Comparison of ENCODE assay signal across 16 cellular contexts in the genomic region with DNA sequence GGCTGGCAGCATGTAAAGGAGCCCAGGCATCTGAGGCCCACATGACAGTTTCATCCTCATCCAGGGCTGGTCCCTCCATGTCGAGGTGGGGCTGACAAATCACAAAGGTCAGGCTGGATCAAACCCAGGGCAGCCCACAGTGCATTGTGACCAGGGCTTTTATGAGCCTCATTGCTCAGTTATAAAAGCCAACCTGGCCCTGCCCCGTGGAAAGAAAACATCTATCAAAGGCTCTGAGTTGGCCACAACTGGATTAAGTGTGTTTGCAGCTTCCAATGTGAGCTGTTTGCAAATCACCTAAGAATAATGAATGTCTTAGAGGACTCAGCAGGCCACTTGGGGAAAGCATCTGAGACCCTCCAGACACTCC. TPM values are rescaled to one million over a fixed set of nuclear protein-coding genes. Genes with fewer than 3 reads are reported as not detected.
DNase-seq lines count a peak whose midpoint lies in the region; ATAC-seq and TF ChIP-seq lines count a peak whose summit lies in the region.
"Had no signal": no experiment of that assay in that cellular context is flagged by ENCODE, and none has a peak within 500 bp of the region (broad histone marks: within the 10 kb centered on the region; RNA-seq: fewer than 3 reads in every experiment).

No MANE protein-coding gene starts in this region.

- peaks cover 14% of the 10 kb centered on the region for H3K4me1 Mint-ChIP-seq in stimulated activated effector memory CD8-positive, alpha-beta T cell treated with anti-CD3 and anti-CD28 coated beads, Interleukin-12 subunit alpha, Interleukin-12 subunit beta, amount 100 ng/mL, for 72 hours

- H4K20me1 ChIP-seq in HCT116 (ENCODE audit: insufficient read depth) (no peaks in the 10 kb centered on the region), hepatocyte (ENCODE audit: insufficient read depth, poor library complexity, severe bottlenecking) (no peaks in the 10 kb centered on the region)

- peak overlapping the region in 1 of 2 experiments; percentile 26; a peak in 2 of 4 replicates for H3K4me3 ChIP-seq in HCT116 (replicated peaks in 1 of 2; ENCODE audit: low read depth in 1 of 2, low read length in 2 of 2)
- H3K4me3 ChIP-seq in hepatocyte, result no peak overlapping the region

- H3K4me2 ChIP-seq in HCT116 (ENCODE audit: low read length), result peak overlapping the region; percentile 64
- no peak overlapping the region for H3K4me2 ChIP-seq in hepatocyte

- no peaks in the 10 kb centered on the region for H3K9me2 ChIP-seq in HCT116 (ENCODE audit: insufficient read depth)
- no peaks in the 10 kb centered on the region for H3K9me2 ChIP-seq in hepatocyte (replicated peaks; ENCODE audit: insufficient read depth)

- peak overlapping the region; percentile 78 for H3K27ac ChIP-seq in HCT116 (ENCODE audit: low read depth, low read length)
- H3K27ac ChIP-seq in hepatocyte, result peak overlapping the region; percentile 23
- H3K27ac ChIP-seq: HL-60 had no signal

- intact Hi-C loops in HCT116 (cut with micrococcal nuclease), result no loop called here

- H2AFZ ChIP-seq in HCT116 (ENCODE audit: low read depth, low read length, poor library complexity, severe bottlenecking) (no peak overlapping the region), hepatocyte (no peak overlapping the region)

- H3K9ac ChIP-seq in HCT116 (ENCODE audit: low read length), result peak overlapping the region; percentile 32

- no peaks in the 10 kb centered on the region for H3K79me2 ChIP-seq in HCT116 (ENCODE audit: insufficient read depth, low read length)
- H3K79me2 ChIP-seq in hepatocyte, result no peaks in the 10 kb centered on the region

- no TSS peak for BruUV-seq in HCT116 (replicated peaks; lab: Mats Ljungman, UMichigan)

- H3K4me3 Mint-ChIP-seq in stimulated activated effector memory CD8-positive, alpha-beta T cell treated with anti-CD3 and anti-CD28 coated beads, Interleukin-12 subunit alpha, Interleukin-12 subunit beta, amount 100 ng/mL, for 72 hours, result no peak overlapping the region
- H3K4me3 Mint-ChIP-seq: activated naive CD8-positive, alpha-beta T cell treated with anti-CD3 and anti-CD28 coated beads, Interleukin-2, amount 10 ng/mL, durations not matched to agents 7 days and 5 days had no signal

- peak; percentile 57 for ATAC-seq in HCT116
- no peak for ATAC-seq in stimulated activated effector memory CD8-positive, alpha-beta T cell treated with anti-CD3 and anti-CD28 coated beads, Interleukin-12 subunit alpha, Interleukin-12 subunit beta, amount 100 ng/mL, for 72 hours
- ATAC-seq in GM18868 (IDR thresholded peaks at IDR 0.05; ENCODE audit: unreplicated experiment), result no peak

- CTCF ChIA-PET in HCT116 (lab: Charles Lee), result interaction anchor here (1.2 to 2.0 kb wide), 2 partner anchors 163 to 214 kb away, joined by 3 to 9 read pairs; no protein-coding TSS in a partner anchor

- peak; percentile 70 for DNase-seq in HCT116 (ENCODE audit: low read depth, low spot score)
- DNase-seq in SW480 (ENCODE audit: low spot score), result peak; percentile 10
- no peak for DNase-seq in hepatocyte (ENCODE audit: low spot score)
- DNase-seq in stimulated activated effector memory CD8-positive, alpha-beta T cell treated with anti-CD3 and anti-CD28 coated beads, Interleukin-12 subunit alpha, Interleukin-12 subunit beta, amount 100 ng/mL, for 72 hours (ENCODE audit: low spot score in 2 of 2), result no peak
- DNase-seq in activated gamma-delta T cell (lab: John Stamatoyannopoulos, UW), result no peak
- no peak for DNase-seq in DMS79 (lab: John Stamatoyannopoulos, UW)
- no peak for DNase-seq in stimulated activated CD4-positive, alpha-beta T cell treated with anti-CD3 and anti-CD28 coated beads, Interleukin-2, amount 100 ng/mL, for 48 hours
- DNase-seq: activated CD8-positive, alpha-beta memory T cell treated with anti-CD3 and anti-CD28 coated beads, Interleukin-2, amount 50 U/mL, for 48 hours; activated naive CD8-positive, alpha-beta T cell treated with anti-CD3 and anti-CD28 coated beads, Interleukin-2, amount 10 ng/mL, durations not matched to agents 7 days and 5 days; NCI-H187; NCI-H526 had no signal

- peak overlapping the region; percentile 37 for H3K27ac Mint-ChIP-seq in stimulated activated effector memory CD8-positive, alpha-beta T cell treated with anti-CD3 and anti-CD28 coated beads, Interleukin-12 subunit alpha, Interleukin-12 subunit beta, amount 100 ng/mL, for 72 hours
- H3K27ac Mint-ChIP-seq: activated naive CD8-positive, alpha-beta T cell treated with anti-CD3 and anti-CD28 coated beads, Interleukin-2, amount 10 ng/mL, durations not matched to agents 7 days and 5 days had no signal

- 12% methylated on average over 2 of the region's 2 CpGs for WGBS in hepatocyte (ENCODE audit: low lambda C conversion rate, missing lambda C conversion rate)

- POLR2A ChIA-PET in HCT116 (lab: Charles Lee), result no interaction called here

- H3K36me3 ChIP-seq in HCT116 (ENCODE audit: control insufficient read depth in 1 of 2, insufficient read depth in 2 of 2, low read length in 2 of 2) (no peaks in the 10 kb centered on the region), hepatocyte (replicated peaks; ENCODE audit: insufficient read depth, low read depth) (no peaks in the 10 kb centered on the region)

- TF ChIP-seq POLR2A in HCT116 (IDR thresholded peaks at IDR 0.05; ENCODE audit: borderline replicate concordance, extremely low read depth, insufficient read depth, insufficient read length), result no peak

- H3K27me3 ChIP-seq in HCT116 (ENCODE audit: insufficient read depth, low read length), result no peaks in the 10 kb centered on the region
- no peaks in the 10 kb centered on the region for H3K27me3 ChIP-seq in hepatocyte

- H3K4me1 ChIP-seq in HCT116 (ENCODE audit: control insufficient read depth in 1 of 2, insufficient read depth in 2 of 2, low read length in 2 of 2), result peaks cover 44 to 65% of the 10 kb centered on the region in 2 experiments
- H3K4me1 ChIP-seq in hepatocyte (ENCODE audit: insufficient read depth), result peaks cover 14% of the 10 kb centered on the region

- no peak for TF ChIP-seq RAD21 in HCT116 (IDR thresholded peaks at IDR 0.05; ENCODE audit: low read depth)

- H3K9me3 Mint-ChIP-seq in stimulated activated effector memory CD8-positive, alpha-beta T cell treated with anti-CD3 and anti-CD28 coated beads, Interleukin-12 subunit alpha, Interleukin-12 subunit beta, amount 100 ng/mL, for 72 hours, result no peaks in the 10 kb centered on the region
- H3K9me3 Mint-ChIP-seq: activated naive CD8-positive, alpha-beta T cell treated with anti-CD3 and anti-CD28 coated beads, Interleukin-2, amount 10 ng/mL, durations not matched to agents 7 days and 5 days had no signal

- no peaks in the 10 kb centered on the region for H3K9me3 ChIP-seq in HCT116 (ENCODE audit: control insufficient read depth in 1 of 2, insufficient read depth in 1 of 2, low read depth in 1 of 2, low read length in 2 of 2)
- H3K9me3 ChIP-seq in hepatocyte (ENCODE audit: low read depth), result no peaks in the 10 kb centered on the region

- TF ChIP-seq CTCF in HCT116 (IDR thresholded peaks at IDR 0.05 in 2 of 3, conservative IDR thresholded peaks at IDR 0.05 in 1 of 3; ENCODE audit: borderline replicate concordance in 1 of 3, insufficient read depth in 1 of 3, low read depth in 2 of 3, low read length in 2 of 3) (no peak), hepatocyte (IDR thresholded peaks at IDR 0.05; ENCODE audit: poor library complexity) (no peak)

- RAD21 ChIA-PET in HCT116 (lab: Charles Lee; ENCODE audit: low non-redundant PET in 1 of 2, low total read pairs in 2 of 2, uncharacterized antibody in 2 of 2, unreplicated experiment in 2 of 2), result interaction anchor here in 1 of 2 experiments (0.6 kb wide), 1 partner anchor 38 kb away, joined by 4 read pairs; no protein-coding TSS in a partner anchor

- H3K36me3 Mint-ChIP-seq in stimulated activated effector memory CD8-positive, alpha-beta T cell treated with anti-CD3 and anti-CD28 coated beads, Interleukin-12 subunit alpha, Interleukin-12 subunit beta, amount 100 ng/mL, for 72 hours, result no peaks in the 10 kb centered on the region

TF ChIP-seq in HCT116, 20 proteins besides CTCF, POLR2A, EP300 and RAD21 (continues in another document):
- TF ChIP-seq SRF (IDR thresholded peaks at IDR 0.05; ENCODE audit: low read depth) (no peak), SP1 (IDR thresholded peaks at IDR 0.05; ENCODE audit: low read depth) (peak; percentile 65; the same call in 1 of the 2 replicates), ZFX (IDR thresholded peaks at IDR 0.05) (no peak), POLR2AphosphoS5 (IDR thresholded peaks at IDR 0.05; ENCODE audit: low read depth, low read length) (no peak), TCF7L2 (IDR thresholded peaks at IDR 0.05; ENCODE audit: borderline replicate concordance, extremely low read depth, insufficient read depth, insufficient read length) (peak; percentile 9), EGR1 (IDR thresholded peaks at IDR 0.05; ENCODE audit: low read depth) (no peak), EZH2 (IDR thresholded peaks at IDR 0.05) (no peak)
- TF ChIP-seq, protein P1, sequence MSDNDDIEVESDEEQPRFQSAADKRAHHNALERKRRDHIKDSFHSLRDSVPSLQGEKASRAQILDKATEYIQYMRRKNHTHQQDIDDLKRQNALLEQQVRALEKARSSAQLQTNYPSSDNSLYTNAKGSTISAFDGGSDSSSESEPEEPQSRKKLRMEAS (IDR thresholded peaks at IDR 0.05), result peak; percentile 52; the same call in 1 of the 2 replicates
- TF ChIP-seq, protein P2, sequence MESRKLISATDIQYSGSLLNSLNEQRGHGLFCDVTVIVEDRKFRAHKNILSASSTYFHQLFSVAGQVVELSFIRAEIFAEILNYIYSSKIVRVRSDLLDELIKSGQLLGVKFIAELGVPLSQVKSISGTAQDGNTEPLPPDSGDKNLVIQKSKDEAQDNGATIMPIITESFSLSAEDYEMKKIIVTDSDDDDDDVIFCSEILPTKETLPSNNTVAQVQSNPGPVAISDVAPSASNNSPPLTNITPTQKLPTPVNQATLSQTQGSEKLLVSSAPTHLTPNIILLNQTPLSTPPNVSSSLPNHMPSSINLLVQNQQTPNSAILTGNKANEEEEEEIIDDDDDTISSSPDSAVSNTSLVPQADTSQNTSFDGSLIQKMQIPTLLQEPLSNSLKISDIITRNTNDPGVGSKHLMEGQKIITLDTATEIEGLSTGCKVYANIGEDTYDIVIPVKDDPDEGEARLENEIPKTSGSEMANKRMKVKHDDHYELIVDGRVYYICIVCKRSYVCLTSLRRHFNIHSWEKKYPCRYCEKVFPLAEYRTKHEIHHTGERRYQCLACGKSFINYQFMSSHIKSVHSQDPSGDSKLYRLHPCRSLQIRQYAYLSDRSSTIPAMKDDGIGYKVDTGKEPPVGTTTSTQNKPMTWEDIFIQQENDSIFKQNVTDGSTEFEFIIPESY (IDR thresholded peaks at IDR 0.05; ENCODE audit: extremely low read depth, insufficient replicate concordance, low read length), result no peak

RNA-seq across cellular contexts. Expression of a gene that starts 45.4 kb away (rescaled TPM):
- total RNA-seq in HCT116 (2021; ENCODE audit: unreplicated experiment), result 1.0 TPM
- 1.9 and 2.2 TPM in 2 replicates for polyA plus RNA-seq in HCT116 (2012)
- 2.4 and 2.7 TPM in 2 replicates for total RNA-seq in hepatocyte
- polyA plus RNA-seq in hepatocyte, result 6.9 and 7.9 TPM in 2 replicates
- total RNA-seq: activated naive CD8-positive, alpha-beta T cell treated with anti-CD3 and anti-CD28 coated beads, Interleukin-2, amount 10 ng/mL, durations not matched to agents 7 days and 5 days; fibroblast of villous mesenchyme; LHCN-M2; Right ventricle myocardium inferior had no signal

RNA-seq across cellular contexts. Expression of a gene that starts 49.0 kb away (rescaled TPM):
- total RNA-seq in HCT116 (2021; ENCODE audit: unreplicated experiment) (13.4 TPM), hepatocyte (2.9 and 3.5 TPM in 2 replicates)
- 8.2 and 10.3 TPM in 2 replicates for polyA plus RNA-seq in HCT116 (2012)
- polyA plus RNA-seq in hepatocyte, result 4.3 and 5.5 TPM in 2 replicates

RNA-seq across cellular contexts. Expression of a gene that starts 51.0 kb away (rescaled TPM):
- total RNA-seq in HCT116 (2021; ENCODE audit: unreplicated experiment) (16.6 TPM), hepatocyte (25.4 and 26.6 TPM in 2 replicates)
- polyA plus RNA-seq in HCT116 (2012), result 16.1 and 18.9 TPM in 2 replicates
- 27.3 and 37.9 TPM in 2 replicates for polyA plus RNA-seq in hepatocyte

Comparison
In these comparisons a context has a peak if more than half of its experiments do, and no peak if none do; other contexts are left out.
1. DNase-seq: peak in HCT116 (single experiment) and SW480 (single experiment); none in hepatocyte (single experiment), stimulated activated effector memory CD8-positive, alpha-beta T cell treated with anti-CD3 and anti-CD28 coated beads, Interleukin-12 subunit alpha, Interleukin-12 subunit beta, amount 100 ng/mL, for 72 hours (0 of 2), activated gamma-delta T cell (single experiment), DMS79 (single experiment) and stimulated activated CD4-positive, alpha-beta T cell treated with anti-CD3 and anti-CD28 coated beads, Interleukin-2, amount 100 ng/mL, for 48 hours (0 of 2).